8 cellular contexts compared by ENCODE assay signal in the genomic region with DNA sequence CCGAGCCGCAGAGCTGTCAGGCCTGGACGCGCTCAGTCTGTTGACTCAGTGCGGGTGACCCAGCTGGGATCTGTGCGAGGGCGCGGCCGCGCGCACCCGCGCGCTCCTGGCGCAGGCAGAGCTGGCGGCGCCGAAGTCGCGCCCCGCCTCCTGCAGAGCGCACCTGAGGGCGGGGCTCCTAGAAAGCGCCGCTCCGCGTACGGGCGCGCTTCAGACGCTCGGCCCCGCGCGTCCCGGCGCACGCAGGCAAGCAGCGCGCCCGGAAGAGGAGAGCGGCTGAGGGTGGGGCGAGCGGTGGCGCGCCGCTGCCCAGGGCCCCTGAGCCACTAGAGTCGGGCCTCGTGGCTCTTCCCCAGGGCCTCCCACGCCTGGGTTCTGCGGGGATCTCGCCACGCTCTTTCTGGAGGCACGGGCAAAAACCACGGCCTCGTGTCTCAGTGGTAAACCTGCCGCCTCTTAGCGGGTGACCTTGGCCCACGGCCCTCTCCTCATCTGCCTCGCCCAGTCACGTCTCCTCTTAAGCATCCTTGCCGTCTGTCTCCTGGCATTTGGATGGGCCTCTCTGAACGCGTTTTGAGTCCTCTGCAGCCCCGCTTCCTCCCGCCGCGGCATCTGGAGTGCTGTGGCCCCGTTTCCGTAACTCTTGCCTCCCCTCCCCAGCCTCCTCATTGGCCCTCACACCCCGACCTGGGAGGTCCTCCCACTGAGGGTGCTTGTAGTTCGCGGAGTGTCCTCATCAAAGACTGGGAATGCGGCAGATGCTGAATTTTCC. TPM values are rescaled to one million over a fixed set of nuclear protein-coding genes. Genes with fewer than 3 reads are reported as not detected.
A peak's percentile ranks its signal among the peaks of the same experiment; 100 is the strongest.
DNase-seq lines count a peak whose midpoint lies in the region; ATAC-seq, FAIRE-seq and TF ChIP-seq lines count a peak whose summit lies in the region.

A gene with protein sequence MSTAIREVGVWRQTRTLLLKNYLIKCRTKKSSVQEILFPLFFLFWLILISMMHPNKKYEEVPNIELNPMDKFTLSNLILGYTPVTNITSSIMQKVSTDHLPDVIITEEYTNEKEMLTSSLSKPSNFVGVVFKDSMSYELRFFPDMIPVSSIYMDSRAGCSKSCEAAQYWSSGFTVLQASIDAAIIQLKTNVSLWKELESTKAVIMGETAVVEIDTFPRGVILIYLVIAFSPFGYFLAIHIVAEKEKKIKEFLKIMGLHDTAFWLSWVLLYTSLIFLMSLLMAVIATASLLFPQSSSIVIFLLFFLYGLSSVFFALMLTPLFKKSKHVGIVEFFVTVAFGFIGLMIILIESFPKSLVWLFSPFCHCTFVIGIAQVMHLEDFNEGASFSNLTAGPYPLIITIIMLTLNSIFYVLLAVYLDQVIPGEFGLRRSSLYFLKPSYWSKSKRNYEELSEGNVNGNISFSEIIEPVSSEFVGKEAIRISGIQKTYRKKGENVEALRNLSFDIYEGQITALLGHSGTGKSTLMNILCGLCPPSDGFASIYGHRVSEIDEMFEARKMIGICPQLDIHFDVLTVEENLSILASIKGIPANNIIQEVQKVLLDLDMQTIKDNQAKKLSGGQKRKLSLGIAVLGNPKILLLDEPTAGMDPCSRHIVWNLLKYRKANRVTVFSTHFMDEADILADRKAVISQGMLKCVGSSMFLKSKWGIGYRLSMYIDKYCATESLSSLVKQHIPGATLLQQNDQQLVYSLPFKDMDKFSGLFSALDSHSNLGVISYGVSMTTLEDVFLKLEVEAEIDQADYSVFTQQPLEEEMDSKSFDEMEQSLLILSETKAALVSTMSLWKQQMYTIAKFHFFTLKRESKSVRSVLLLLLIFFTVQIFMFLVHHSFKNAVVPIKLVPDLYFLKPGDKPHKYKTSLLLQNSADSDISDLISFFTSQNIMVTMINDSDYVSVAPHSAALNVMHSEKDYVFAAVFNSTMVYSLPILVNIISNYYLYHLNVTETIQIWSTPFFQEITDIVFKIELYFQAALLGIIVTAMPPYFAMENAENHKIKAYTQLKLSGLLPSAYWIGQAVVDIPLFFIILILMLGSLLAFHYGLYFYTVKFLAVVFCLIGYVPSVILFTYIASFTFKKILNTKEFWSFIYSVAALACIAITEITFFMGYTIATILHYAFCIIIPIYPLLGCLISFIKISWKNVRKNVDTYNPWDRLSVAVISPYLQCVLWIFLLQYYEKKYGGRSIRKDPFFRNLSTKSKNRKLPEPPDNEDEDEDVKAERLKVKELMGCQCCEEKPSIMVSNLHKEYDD (N-terminal part only) (minus strand): TSS at position 74 of the 772 bp plus-strand sequence. CDS start 12,718 bp downstream, outside the sequence.

- H3K4me1 ChIP-seq in prostate gland (replicated peaks): no peaks in the 10 kb centered on the region

- intact Hi-C loops in T-helper 1 cell treated with Interleukin-12 subunit alpha and Interleukin-12 subunit beta and Interleukin-4 antibody, amounts not matched to agents 30 ng/mL and 1 ng/mL, for 36 hours (cut with micrococcal nuclease): loop anchor here (1.0 to 10.0 kb wide), 8 partner anchors 87 to 1962 kb away; a partner anchor contains a TSS
- intact Hi-C loops in left ventricle myocardium superior (cut with micrococcal nuclease): no loop called here
- intact Hi-C loops in prostate gland (cut with DNase I): loop anchor here (5.0 kb wide), 2 partner anchors 85 to 195 kb away; a partner anchor contains a TSS

- ATAC-seq in HG02798 (IDR thresholded peaks at IDR 0.05; ENCODE audit: poor library complexity, unreplicated experiment): peak; percentile 94
- ATAC-seq in left ventricle myocardium superior: peak; percentile 97

- H3K36me3 ChIP-seq in prostate gland: no peaks in the 10 kb centered on the region

- H3K27me3 ChIP-seq in prostate gland (replicated peaks; ENCODE audit: insufficient read depth): no peaks in the 10 kb centered on the region

- H3K27ac ChIP-seq in angular gyrus (ENCODE audit: low read depth, low read length) (peak within 1 kb of the TSS; percentile 87), prostate gland (peak within 1 kb of the TSS; percentile 92 to 99)

- peak; percentile 96 for FAIRE-seq in GM12892 (lab: Jason Lieb, UNC)

- TF ChIP-seq CTCF in prostate gland (IDR thresholded peaks at IDR 0.05): no peak

- 1% methylated on average over 39 of the region's 74 CpGs for WGBS in prostate gland

- H3K4me3 ChIP-seq in prostate gland: peak within 1 kb of the TSS; percentile 62 to 86

- peak; percentile 97 for TF ChIP-seq POLR2A in GM12892 (IDR thresholded peaks at IDR 0.05; ENCODE audit: low read depth, low read length)
- TF ChIP-seq POLR2A in prostate gland (IDR thresholded peaks at IDR 0.05): peak; percentile 86

- DNase-seq in GM12892 (ENCODE audit: insufficient read length): peak; percentile 80
- DNase-seq in NCI-H1436 (lab: John Stamatoyannopoulos, UW): peak; percentile 92
- peak; percentile 94 for DNase-seq in left ventricle myocardium superior
- peak; percentile 90 for DNase-seq in prostate gland (ENCODE audit: low spot score)
- DNase-seq in ureter (ENCODE audit: low spot score): peak; percentile 91

- no peaks in the 10 kb centered on the region for H3K9me3 ChIP-seq in prostate gland

RNA-seq across cellular contexts. Expression of the gene that starts here (rescaled TPM):
- polyA plus RNA-seq in GM12892 (2012; ENCODE audit: missing spikeins): 44.5 TPM
- 28.0 and 29.6 TPM in 2 replicates for total RNA-seq in T-helper 1 cell treated with Interleukin-12 subunit alpha and Interleukin-12 subunit beta and Interleukin-4 antibody, amounts not matched to agents 30 ng/mL and 1 ng/mL, for 36 hours
- total RNA-seq in left ventricle myocardium superior (27.0 TPM), prostate gland (10 to 100 TPM; 31.0 to 31.3 TPM), ureter (36.4 TPM)

Comparison
In these comparisons a context has a peak if more than half of its experiments do, and no peak if none do; other contexts are left out.
1. Peak in every context shown above with its lines: DNase-seq, ATAC-seq, H3K4me3 ChIP-seq and H3K27ac ChIP-seq.